8 cellular contexts compared by ENCODE assay signal in genomic region chr11:3165152-3165705, GRCh38. TPM values are rescaled to one million over a fixed set of nuclear protein-coding genes. Genes with fewer than 3 reads are reported as not detected.
A peak's percentile ranks its signal among the peaks of the same experiment; 100 is the strongest.
DNase-seq lines count a peak whose midpoint lies in the region; ATAC-seq, FAIRE-seq and TF ChIP-seq lines count a peak whose summit lies in the region.

Gene OSBPL5, minus strand, starts transcription at chr11:3165310. Its CDS starts 36,162 bp downstream, at chr11:3129148.

- H3K27me3 ChIP-seq in BLaER1 (no peaks in the 10 kb centered on the region), colonic mucosa (peaks cover 15% of the 10 kb centered on the region), kidney epithelial cell (ENCODE audit: control insufficient read depth, insufficient read depth, low read length) (peaks cover 17% of the 10 kb centered on the region), small intestine (ENCODE audit: control insufficient read depth in 2 of 2, insufficient read depth in 2 of 2, low read length in 2 of 2) (peaks cover 0 to 6% of the 10 kb centered on the region in 2 donors)

- H3K9ac ChIP-seq in BLaER1, result peak within 1 kb of the TSS; percentile 81
- H3K9ac ChIP-seq in colonic mucosa (ENCODE audit: low read depth in 2 of 2, low read length in 2 of 2), result peak within 1 kb of the TSS; percentile 73 to 83

- H3K4me2 ChIP-seq in BLaER1, result peak within 1 kb of the TSS; percentile 95

- H3K4me1 ChIP-seq in BLaER1 (peaks cover 91% of the 10 kb centered on the region), colonic mucosa (peaks cover 9% of the 10 kb centered on the region), small intestine (ENCODE audit: control insufficient read depth in 2 of 2, insufficient read depth in 1 of 2, low read depth in 1 of 2, low read length in 1 of 2) (peaks cover 0 to 3% of the 10 kb centered on the region in 2 donors)

- DNase-seq in LoVo (ENCODE audit: low spot score) (peak; percentile 64), colonic mucosa (peak; percentile 83), kidney epithelial cell (ENCODE audit: low read depth) (no peak), small intestine (peak; percentile 51), NK-92 (lab: John Stamatoyannopoulos, UW; ENCODE audit: unreplicated experiment) (no peak)
- peak; percentile 25 to 34 for DNase-seq in activated CD4-positive, alpha-beta T cell treated with anti-CD3 and anti-CD28 coated beads for 24 hours (ENCODE audit: low read depth in 2 of 2)

- FAIRE-seq in small intestine (lab: Jason Lieb, UNC), result no peak

- peaks cover 42% of the 10 kb centered on the region for H4K20me1 ChIP-seq in BLaER1

- peak within 1 kb of the TSS; percentile 78 for H3K27ac ChIP-seq in BLaER1
- peak within 1 kb of the TSS; percentile 50 for H3K27ac ChIP-seq in colonic mucosa
- H3K27ac ChIP-seq in small intestine (ENCODE audit: low read depth in 1 of 2, low read length in 1 of 2), result peak within 1 kb of the TSS in 1 of 2 donors; percentile 27

- H3K9me3 ChIP-seq in BLaER1 (no peaks in the 10 kb centered on the region), colonic mucosa (no peaks in the 10 kb centered on the region), small intestine (ENCODE audit: control insufficient read depth, low read depth) (no peaks in the 10 kb centered on the region)

- TF ChIP-seq CTCF in colonic mucosa (IDR thresholded peaks at IDR 0.05) (no peak), kidney epithelial cell (IDR thresholded peaks at IDR 0.05; ENCODE audit: insufficient read depth, low read length, poor library complexity, severe bottlenecking) (no peak)

- H3K4me3 ChIP-seq in BLaER1 (peak within 1 kb of the TSS; percentile 83), colonic mucosa (peak within 1 kb of the TSS; percentile 72), kidney epithelial cell (ENCODE audit: low read depth, low read length) (peak within 1 kb of the TSS; percentile 72), small intestine (ENCODE audit: low read depth in 1 of 2, low read length in 2 of 2) (peak within 1 kb of the TSS; percentile 54 to 70)

- ATAC-seq in HG02763 (IDR thresholded peaks at IDR 0.05; ENCODE audit: unreplicated experiment), result no peak

- no peaks in the 10 kb centered on the region for H3K36me3 ChIP-seq in BLaER1
- no peaks in the 10 kb centered on the region for H3K36me3 ChIP-seq in colonic mucosa
- H3K36me3 ChIP-seq in kidney epithelial cell (ENCODE audit: control insufficient read depth, insufficient read depth, low read length), result no peaks in the 10 kb centered on the region
- no peaks in the 10 kb centered on the region for H3K36me3 ChIP-seq in small intestine (ENCODE audit: control insufficient read depth in 2 of 2, insufficient read depth in 2 of 2, low read length in 2 of 2)

- intact Hi-C loops in colonic mucosa (cut with DNase I), result no loop called here

- 1 to 4% (median 1%) methylated on average over 18 to 63 of the region's 63 CpGs for WGBS in small intestine, 3 donors

RNA-seq across cellular contexts. Expression of gene OSBPL5, which starts in this region (rescaled TPM):
- 10 to 100 TPM; 34.0 to 69.5 TPM for total RNA-seq in colonic mucosa
- 9.2 and 10.2 TPM in 2 replicates for total RNA-seq in kidney epithelial cell
- 10 to 100 TPM in 1 of 3 donors, 1 to 10 TPM in 2; 1.6 to 12.9 (median 3.0) TPM for polyA plus RNA-seq in small intestine

Comparison
In these comparisons a context has a peak if more than half of its experiments do, and no peak if none do; other contexts are left out.
1. DNase-seq: peak in LoVo (single experiment), activated CD4-positive, alpha-beta T cell treated with anti-CD3 and anti-CD28 coated beads for 24 hours (2 of 2), colonic mucosa (single experiment) and small intestine (single experiment); none in kidney epithelial cell (single experiment) and NK-92 (single experiment).
2. Peak in every context shown above with its lines, with median percentiles within 50 percentile points of each other: H3K4me3 ChIP-seq.